8 cellular contexts compared by ENCODE assay signal in the genomic region with DNA sequence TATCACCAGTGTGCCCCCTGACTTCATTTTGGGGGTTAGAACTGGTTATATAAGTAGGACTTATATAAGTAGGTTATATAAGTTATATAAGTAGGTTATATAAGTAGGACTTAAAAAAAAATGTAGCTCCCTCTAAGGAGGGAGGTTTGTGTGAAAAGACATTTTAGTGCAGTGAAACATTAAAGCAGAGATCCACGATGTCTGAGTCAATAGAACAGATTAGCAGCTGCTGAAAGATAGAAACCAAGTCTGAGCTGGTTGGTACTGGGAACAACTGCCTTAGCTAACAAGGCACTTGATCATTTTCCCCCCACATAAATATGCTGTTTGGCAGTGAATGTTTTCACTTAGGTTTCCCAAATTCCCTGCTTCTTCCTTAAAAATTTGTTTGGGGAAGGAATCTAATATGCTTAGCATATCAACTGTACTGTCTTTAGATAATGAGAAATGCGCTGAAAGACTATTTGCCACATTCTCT. TPM values are rescaled to one million over a fixed set of nuclear protein-coding genes. Genes with fewer than 3 reads are reported as not detected.
DNase-seq lines count a peak whose midpoint lies in the region; ATAC-seq and TF ChIP-seq lines count a peak whose summit lies in the region.

No MANE protein-coding gene starts in this region.

- no peak overlapping the region for H2BK5ac ChIP-seq in mesendoderm (ENCODE audit: low read length)

- H3K79me1 ChIP-seq in mesendoderm (ENCODE audit: low read length) = no peaks in the 10 kb centered on the region

- H4K5ac ChIP-seq in mesendoderm (ENCODE audit: low read length) = no peak overlapping the region

- no CpG with 5 or more reads among the region's 2 CpGs for WGBS in mesendoderm (ENCODE audit: extremely low coverage, insufficient coverage, low lambda C conversion rate)

- no peak overlapping the region for H4K8ac ChIP-seq in mesendoderm (ENCODE audit: low read depth, low read length)

- H3K4ac ChIP-seq in mesendoderm (ENCODE audit: low read depth, low read length) = no peak overlapping the region

- H3K4me2 ChIP-seq in mesendoderm (ENCODE audit: low read length) = peak overlapping the region; percentile 8

- no peaks in the 10 kb centered on the region for H3K27me3 ChIP-seq in mesendoderm (ENCODE audit: insufficient read depth, low read length, poor library complexity)

- no peak overlapping the region for H3K4me3 ChIP-seq in mesendoderm (ENCODE audit: low read length)

- peaks cover 0 to 3% (median 1%) of the 10 kb centered on the region in 5 experiments for H3K9me3 Mint-ChIP-seq in brain

- H3K4me3 Mint-ChIP-seq in brain = peak overlapping the region; percentile 96 to 100 (median 99)

- peak overlapping the region; percentile 98 for H3K9ac ChIP-seq in mesendoderm (ENCODE audit: low read length)

- TF ChIP-seq CTCF in brain (conservative IDR thresholded peaks at IDR 0.05) = no peak

- H3K56ac ChIP-seq in mesendoderm (ENCODE audit: low read length) = peak overlapping the region; percentile 99

- H3K4me1 ChIP-seq in mesendoderm (ENCODE audit: control insufficient read depth, low read depth, low read length) = no peaks in the 10 kb centered on the region

- no peak overlapping the region for H2AK5ac ChIP-seq in mesendoderm (ENCODE audit: low read length)

- peaks cover 31% of the 10 kb centered on the region for H3K27me3 Mint-ChIP-seq in brain

- DNase-seq in COR-L47 (lab: John Stamatoyannopoulos, UW) (peak; percentile 5), Kasumi-1 (lab: John Stamatoyannopoulos, UW) (peak; percentile 24 to 26), mesendoderm (no peak), SW 1271 (lab: John Stamatoyannopoulos, UW) (no peak)
- DNase-seq in activated CD8-positive, alpha-beta memory T cell treated with anti-CD3 and anti-CD28 coated beads for 24 hours = no peak

- H3K36me3 Mint-ChIP-seq in brain = peaks cover 31% of the 10 kb centered on the region

- no peak for ATAC-seq in GM21367 (IDR thresholded peaks at IDR 0.05; ENCODE audit: unreplicated experiment)
- no peak for ATAC-seq in GM21786 (IDR thresholded peaks at IDR 0.05; ENCODE audit: unreplicated experiment)

- no peak overlapping the region for H3K27ac ChIP-seq in mesendoderm (ENCODE audit: low read depth, low read length)

- peaks cover 50% of the 10 kb centered on the region for H3K4me1 Mint-ChIP-seq in brain

- no peak overlapping the region for H3K18ac ChIP-seq in mesendoderm (ENCODE audit: low read length)

- H2BK120ac ChIP-seq in mesendoderm (ENCODE audit: low read depth, low read length) = no peak overlapping the region

- H3K36me3 ChIP-seq in mesendoderm (ENCODE audit: control insufficient read depth, insufficient read depth, low read length) = peaks cover 10% of the 10 kb centered on the region

- H3K23ac ChIP-seq in mesendoderm (ENCODE audit: low read length) = no peak overlapping the region

- H3K27ac Mint-ChIP-seq in brain = peak overlapping the region; percentile 99 to 100 (median 99)

- peaks cover 25% of the 10 kb centered on the region for H3K79me2 ChIP-seq in mesendoderm (ENCODE audit: control insufficient read depth, insufficient read depth, low read length)

- H2BK15ac ChIP-seq in mesendoderm (replicated peaks; ENCODE audit: low read depth) = no peak overlapping the region

RNA-seq across cellular contexts. Expression of gene RPS12, which starts 2.1 kb away (rescaled TPM):
- polyA plus RNA-seq in brain (ENCODE audit: insufficient read depth, low read depth, low replicate concordance) = 1,772 TPM
- polyA plus RNA-seq in mesendoderm (2013, experiment 1 of 2) = 3,709 TPM
- 3,667 TPM for polyA plus RNA-seq in mesendoderm (2013, experiment 2 of 2)

RNA-seq across cellular contexts. Expression of gene SLC18B1, which starts 13.9 kb away (rescaled TPM):
- 14.5 TPM for polyA plus RNA-seq in brain (ENCODE audit: insufficient read depth, low read depth, low replicate concordance)
- polyA plus RNA-seq in mesendoderm (2013, experiment 1 of 2) = 13.6 TPM
- 12.8 TPM for polyA plus RNA-seq in mesendoderm (2013, experiment 2 of 2)

RNA-seq across cellular contexts. Expression of gene VNN2, which starts 54.6 kb away (rescaled TPM):
- 0.36 TPM for polyA plus RNA-seq in brain (ENCODE audit: insufficient read depth, low read depth, low replicate concordance)
- not detected for polyA plus RNA-seq in mesendoderm (2013, experiment 1 of 2)
- not detected for polyA plus RNA-seq in mesendoderm (2013, experiment 2 of 2)

Comparison
In these comparisons a context has a peak if more than half of its experiments do, and no peak if none do; other contexts are left out.
1. DNase-seq: peak in COR-L47 (single experiment) and Kasumi-1 (2 of 2); none in mesendoderm (single experiment), SW 1271 (0 of 2) and activated CD8-positive, alpha-beta memory T cell treated with anti-CD3 and anti-CD28 coated beads for 24 hours (single experiment).